Comparison of ENCODE assay signal across 8 cellular contexts in the genomic region with DNA sequence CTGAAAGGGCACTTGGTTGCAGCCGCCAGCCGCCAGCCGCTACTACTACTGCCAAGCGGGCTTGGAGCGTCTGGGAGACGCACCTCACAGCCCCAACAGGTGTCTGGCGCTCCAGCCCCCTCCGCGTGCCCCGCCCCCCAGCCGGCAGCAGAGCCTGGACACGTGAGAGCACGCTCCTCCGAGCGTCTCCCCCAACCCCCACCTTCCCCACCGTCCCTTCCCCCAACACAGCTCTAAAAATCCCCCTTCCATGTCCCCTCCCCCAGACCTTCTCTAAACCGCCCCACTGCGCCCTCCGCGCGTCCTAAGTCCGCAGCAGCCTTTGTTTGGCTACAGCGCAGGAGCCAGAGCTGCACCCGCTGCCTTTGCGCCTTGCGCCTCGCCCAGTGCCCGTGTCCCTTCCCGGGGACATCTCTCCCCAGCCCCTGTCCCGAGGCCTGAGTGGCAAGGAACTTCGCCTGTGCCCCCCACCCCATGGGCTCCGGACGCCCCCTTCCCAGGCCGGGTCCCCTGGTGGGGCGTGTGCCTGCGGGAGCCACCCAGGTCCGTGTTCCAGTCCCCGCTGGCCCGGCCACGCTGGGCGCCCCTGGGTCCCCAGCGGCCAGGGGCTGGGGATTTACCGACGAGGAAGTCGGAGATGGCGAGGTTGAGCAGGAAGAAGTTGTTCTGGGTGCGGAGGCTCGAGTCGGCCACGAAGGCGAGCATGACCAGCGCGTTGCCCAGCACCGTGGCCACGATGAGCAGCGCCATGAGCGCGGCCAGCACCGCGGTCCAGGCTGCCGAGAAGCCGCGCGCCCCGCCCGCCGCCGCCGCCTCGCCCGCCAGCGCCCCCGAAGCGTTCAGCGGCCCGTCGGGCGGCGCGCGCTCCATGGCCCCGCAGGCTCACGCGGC. TPM values are rescaled to one million over a fixed set of nuclear protein-coding genes. Genes with fewer than 3 reads are reported as not detected.
DNase-seq lines count a peak whose midpoint lies in the region; ATAC-seq, FAIRE-seq and TF ChIP-seq lines count a peak whose summit lies in the region.

No MANE protein-coding gene starts in this region.

- TF ChIP-seq POLR2A in K562 (conservative IDR thresholded peaks at IDR 0.05): no peak

- H3K9me3 ChIP-seq in HUES64 (ENCODE audit: insufficient read depth, low read depth, low read length) (no peaks in the 10 kb centered on the region), K562 (replicated peaks; ENCODE audit: control insufficient read depth, insufficient read depth, low read depth, low read length) (no peaks in the 10 kb centered on the region), neural cell (ENCODE audit: low read length) (no peaks in the 10 kb centered on the region)

- CTCF ChIA-PET in K562 (lab: Yijun Ruan, JAX; ENCODE audit: low intra/inter-chr PET ratio): no interaction called here

- peak; percentile 7; the same call in 1 of the 3 replicates for ATAC-seq in K562
- ATAC-seq in GM18868 (IDR thresholded peaks at IDR 0.05; ENCODE audit: unreplicated experiment): no peak

- intact Hi-C loops in K562 (cut with micrococcal nuclease): no loop called here

- DNase-seq in COLO668 (lab: John Stamatoyannopoulos, UW; ENCODE audit: unreplicated experiment) (peak; percentile 50), K562 (ENCODE audit: extremely low read depth in 1 of 4, low spot score in 3 of 4) (no peak), NCI-H1694 treated with DMSO at 0.1 percent for 48 hours (lab: John Stamatoyannopoulos, UW) (no peak), OCI-M1 (lab: John Stamatoyannopoulos, UW) (no peak), DMS153 treated with DMSO at 0.1 percent for 48 hours (lab: John Stamatoyannopoulos, UW; ENCODE audit: unreplicated experiment) (no peak)

- BruUV-seq in K562 (replicated peaks; lab: Mats Ljungman, UMichigan): no TSS peak

- no peaks in the 10 kb centered on the region for H3K9me1 ChIP-seq in K562 (ENCODE audit: control insufficient read depth, insufficient read depth, low read length)

- TF ChIP-seq EP300 in K562 (IDR thresholded peaks at IDR 0.05; ENCODE audit: low read length): no peak
- TF ChIP-seq EP300 in neural cell (conservative IDR thresholded peaks at IDR 0.05; ENCODE audit: poor library complexity, severe bottlenecking): no peak

- H3K4me1 ChIP-seq in HUES64 (ENCODE audit: insufficient read depth, low read length) (peaks cover 11% of the 10 kb centered on the region), K562 (replicated peaks in 1 of 2; ENCODE audit: control insufficient read depth in 2 of 2, insufficient read depth in 2 of 2, low read length in 2 of 2) (peaks cover 0 to 64% of the 10 kb centered on the region in 2 experiments; a peak in 2 of 5 replicates)

- no peaks in the 10 kb centered on the region for H3K9me2 ChIP-seq in neural cell (ENCODE audit: insufficient read depth, low read length)

- TF ChIP-seq CTCF in K562 (IDR thresholded peaks at IDR 0.05 in 2 of 3, conservative IDR thresholded peaks at IDR 0.05 in 1 of 3; ENCODE audit: insufficient read depth in 2 of 3, low read depth in 1 of 3, low read length in 3 of 3) (no peak), neural cell (IDR thresholded peaks at IDR 0.05; ENCODE audit: poor library complexity, severe bottlenecking) (peak; percentile 12)

- H4K20me1 ChIP-seq in K562 (replicated peaks; ENCODE audit: control insufficient read depth, insufficient read depth, low read length) (peaks cover 16% of the 10 kb centered on the region), neural cell (ENCODE audit: insufficient read depth) (no peaks in the 10 kb centered on the region)

- H3F3A ChIP-seq in neural cell (ENCODE audit: insufficient read depth, low read length, poor library complexity, severe bottlenecking): no peaks in the 10 kb centered on the region

- POLR2A ChIA-PET in K562 (lab: Yijun Ruan, JAX): interaction anchor here (1.8 kb wide), 1 partner anchor 10 kb away, joined by 5 read pairs; no protein-coding TSS in a partner anchor

- H3K27ac ChIP-seq in HUES64 (ENCODE audit: low read depth, low read length): no peak overlapping the region
- no peak overlapping the region for H3K27ac ChIP-seq in K562 (ENCODE audit: extremely low read depth, low read depth, low read length)
- H3K27ac ChIP-seq in neural cell (ENCODE audit: low read length): no peak overlapping the region

- no peak overlapping the region for H2AFZ ChIP-seq in K562 (ENCODE audit: low read depth, low read length)
- no peak overlapping the region for H2AFZ ChIP-seq in neural cell (ENCODE audit: low read depth, low read length)

- no peak overlapping the region for H3K9ac ChIP-seq in HUES64 (ENCODE audit: low read depth, low read length)
- H3K9ac ChIP-seq in K562 (ENCODE audit: insufficient read depth in 1 of 2, low read depth in 2 of 2, low read length in 2 of 2): no peak overlapping the region
- peak overlapping the region; percentile 61 for H3K9ac ChIP-seq in neural cell (ENCODE audit: low read length)

- FAIRE-seq in K562 (lab: Jason Lieb, UNC): no peak

- H3K36me3 ChIP-seq in HUES64 (ENCODE audit: insufficient read depth, low read length): no peaks in the 10 kb centered on the region
- no peaks in the 10 kb centered on the region for H3K36me3 ChIP-seq in K562 (ENCODE audit: control insufficient read depth, insufficient read depth, low read length)
- H3K36me3 ChIP-seq in neural cell (ENCODE audit: insufficient read depth, low read length): no peaks in the 10 kb centered on the region

- peak overlapping the region; percentile 55 for H3K4me3 ChIP-seq in HUES64 (ENCODE audit: low read length)
- H3K4me3 ChIP-seq in K562: no peak overlapping the region; the same call in 1 of the 2 replicates
- H3K4me3 ChIP-seq in neural cell (ENCODE audit: low read length): peak overlapping the region; percentile 78

- 2% methylated on average over 84 of the region's 84 CpGs for WGBS in HUES64
- 6% methylated on average over 55 of the region's 84 CpGs for WGBS in K562 (ENCODE audit: insufficient coverage, low coverage, missing lambda C conversion rate)

- no peak for TF ChIP-seq RAD21 in K562 (CRISPR knock-in tag; conservative IDR thresholded peaks at IDR 0.05 in 1 of 2, IDR thresholded peaks at IDR 0.05 in 1 of 2)
- TF ChIP-seq RAD21 in neural cell (conservative IDR thresholded peaks at IDR 0.05): no peak

- no peak overlapping the region for H3K4me2 ChIP-seq in K562 (ENCODE audit: insufficient read depth, low read length)
- peak overlapping the region; percentile 75 for H3K4me2 ChIP-seq in neural cell (ENCODE audit: low read length)

- in situ Hi-C loops in K562 (cut with MboI): no loop called here

- H3K79me2 ChIP-seq in K562 (ENCODE audit: control insufficient read depth, insufficient read depth, low read length) (no peaks in the 10 kb centered on the region), neural cell (replicated peaks; ENCODE audit: insufficient read depth, low read length) (no peaks in the 10 kb centered on the region)

- H3K27me3 ChIP-seq in HUES64 (ENCODE audit: insufficient read depth, low read length) (peaks cover 70% of the 10 kb centered on the region), K562 (ENCODE audit: control insufficient read depth in 2 of 2, insufficient read depth in 2 of 2, low read length in 2 of 2) (peaks cover 50 to 82% of the 10 kb centered on the region in 2 experiments; a peak in 4 of 5 replicates), neural cell (ENCODE audit: insufficient read depth, low read depth, low read length) (peaks cover 34% of the 10 kb centered on the region)

RNA-seq across cellular contexts. Expression of a gene that starts 0.7 kb away (rescaled TPM):
- 2.4 TPM for polyA plus RNA-seq in HUES64 (2013, experiment 1 of 2)
- polyA plus RNA-seq in HUES64 (2013, experiment 2 of 2): 1.8 TPM
- not detected in 2 replicates for total RNA-seq in K562 (2011; cell fraction: chromatin; rRNA removed; ENCODE audit: low replicate concordance)
- total RNA-seq in K562 (2011; cell fraction: nucleolus; rRNA removed): not detected in 2 replicates
- total RNA-seq in K562 (2011; cell fraction: nucleoplasm; rRNA removed): not detected in 2 replicates
- total RNA-seq in K562 (2014; rRNA removed) (not detected in 2 replicates), K562 (2014; rRNA removed; fragmentation: Illumina TruSeq; extraction: Trizol) (not detected in 2 replicates), K562 (2015; rRNA removed; fragmentation: Illumina TruSeq; extraction: Trizol) (not detected in 2 replicates), K562 (2021) (not detected in 2 replicates)
- polyA plus RNA-seq in K562 (2011; rRNA removed) (not detected in 2 replicates), K562 (2014; fragmentation: Illumina TruSeq; extraction: Trizol) (not detected in 2 replicates), K562 (2014; fragmentation: Nextera tagmentation; extraction: Ambion mirVana) (not detected), K562 (2014; rRNA removed) (not detected in 2 replicates), neural cell (1.7 and 2.8 TPM in 2 replicates)
- not detected in 2 replicates for polyA plus RNA-seq in K562 (2011; cell fraction: cytosol; rRNA removed)
- polyA plus RNA-seq in K562 (2011; cell fraction: nucleus; rRNA removed): not detected in 2 replicates
- polyA plus RNA-seq in K562 (2012): not detected in 2 replicates
- not detected in 2 replicates for polyA minus RNA-seq in K562 (2011; rRNA and poly(A)+ RNA removed)
- not detected in 2 replicates for polyA minus RNA-seq in K562 (2011; cell fraction: cytosol; rRNA and poly(A)+ RNA removed)
- polyA minus RNA-seq in K562 (2011; cell fraction: nucleus; rRNA and poly(A)+ RNA removed): not detected in 2 replicates
- 2.4 and 3.2 TPM in 2 replicates for polyA minus RNA-seq in neural cell

RNA-seq across cellular contexts. Expression of a gene that starts 19.0 kb away (rescaled TPM):
- polyA plus RNA-seq in HUES64 (2013, experiment 1 of 2): 11.5 TPM
- 14.9 TPM for polyA plus RNA-seq in HUES64 (2013, experiment 2 of 2)
- 144 and 173 TPM in 2 replicates for total RNA-seq in K562 (2011; cell fraction: chromatin; rRNA removed; ENCODE audit: low replicate concordance)
- total RNA-seq in K562 (2011; cell fraction: nucleolus; rRNA removed): 69.5 and 70.9 TPM in 2 replicates
- total RNA-seq in K562 (2011; cell fraction: nucleoplasm; rRNA removed): 130 and 148 TPM in 2 replicates
- 14.4 and 18.2 TPM in 2 replicates for total RNA-seq in K562 (2014; rRNA removed)
- 14.0 and 16.1 TPM in 2 replicates for total RNA-seq in K562 (2014; rRNA removed; fragmentation: Illumina TruSeq; extraction: Trizol)
- total RNA-seq in K562 (2015; rRNA removed; fragmentation: Illumina TruSeq; extraction: Trizol): 13.0 and 14.1 TPM in 2 replicates
- 23.0 and 25.6 TPM in 2 replicates for total RNA-seq in K562 (2021)
- 11.2 and 18.0 TPM in 2 replicates for polyA plus RNA-seq in K562 (2011; rRNA removed)
- polyA plus RNA-seq in K562 (2011; cell fraction: cytosol; rRNA removed): 7.4 and 12.4 TPM in 2 replicates
- 75.1 and 90.2 TPM in 2 replicates for polyA plus RNA-seq in K562 (2011; cell fraction: nucleus; rRNA removed)
- polyA plus RNA-seq in K562 (2012): 15.0 and 24.7 TPM in 2 replicates
- 19.9 and 21.1 TPM in 2 replicates for polyA plus RNA-seq in K562 (2014; fragmentation: Illumina TruSeq; extraction: Trizol)
- 1 to 10 TPM; 2.5 to 3.5 TPM for polyA plus RNA-seq in K562 (2014; fragmentation: Nextera tagmentation; extraction: Ambion mirVana)
- 15.2 and 16.9 TPM in 2 replicates for polyA plus RNA-seq in K562 (2014; rRNA removed)
- polyA minus RNA-seq in K562 (2011; rRNA and poly(A)+ RNA removed): 73.7 and 99.1 TPM in 2 replicates
- polyA minus RNA-seq in K562 (2011; cell fraction: cytosol; rRNA and poly(A)+ RNA removed): 7.7 and 10.5 TPM in 2 replicates
- 19.9 and 34.7 TPM in 2 replicates for polyA minus RNA-seq in K562 (2011; cell fraction: nucleus; rRNA and poly(A)+ RNA removed)
- 37.5 and 41.5 TPM in 2 replicates for polyA plus RNA-seq in neural cell
- polyA minus RNA-seq in neural cell: 40.7 and 48.9 TPM in 2 replicates

RNA-seq across cellular contexts. Expression of a gene that starts 36.5 kb away (rescaled TPM):
- polyA plus RNA-seq in HUES64 (2013, experiment 1 of 2): 17.8 TPM
- 16.5 TPM for polyA plus RNA-seq in HUES64 (2013, experiment 2 of 2)
- total RNA-seq in K562 (2011; cell fraction: chromatin; rRNA removed; ENCODE audit: low replicate concordance): 78.3 and 113 TPM in 2 replicates
- total RNA-seq in K562 (2011; cell fraction: nucleolus; rRNA removed): 67.9 and 70.7 TPM in 2 replicates
- 77.2 and 104 TPM in 2 replicates for total RNA-seq in K562 (2011; cell fraction: nucleoplasm; rRNA removed)
- total RNA-seq in K562 (2014; rRNA removed) (44.6 and 63.8 TPM in 2 replicates), K562 (2014; rRNA removed; fragmentation: Illumina TruSeq; extraction: Trizol) (21.5 and 21.7 TPM in 2 replicates), K562 (2015; rRNA removed; fragmentation: Illumina TruSeq; extraction: Trizol) (39.6 and 44.5 TPM in 2 replicates), K562 (2021) (65.1 and 67.5 TPM in 2 replicates)
- polyA plus RNA-seq in K562 (2011; rRNA removed) (32.3 and 33.1 TPM in 2 replicates), K562 (2014; fragmentation: Illumina TruSeq; extraction: Trizol) (53.9 and 66.5 TPM in 2 replicates), K562 (2014; fragmentation: Nextera tagmentation; extraction: Ambion mirVana) (1 to 10 TPM; 8.7 to 9.3 TPM), K562 (2014; rRNA removed) (58.9 and 67.2 TPM in 2 replicates), neural cell (22.4 and 36.1 TPM in 2 replicates)
- 43.6 and 66.7 TPM in 2 replicates for polyA plus RNA-seq in K562 (2011; cell fraction: cytosol; rRNA removed)
- polyA plus RNA-seq in K562 (2011; cell fraction: nucleus; rRNA removed): 27.6 and 41.4 TPM in 2 replicates
- 35.8 and 52.8 TPM in 2 replicates for polyA plus RNA-seq in K562 (2012)
- polyA minus RNA-seq in K562 (2011; rRNA and poly(A)+ RNA removed): 20.0 and 26.4 TPM in 2 replicates
- 21.5 and 30.5 TPM in 2 replicates for polyA minus RNA-seq in K562 (2011; cell fraction: cytosol; rRNA and poly(A)+ RNA removed)
- polyA minus RNA-seq in K562 (2011; cell fraction: nucleus; rRNA and poly(A)+ RNA removed): 14.5 and 18.4 TPM in 2 replicates
- polyA minus RNA-seq in neural cell: 21.3 and 23.1 TPM in 2 replicates
